In the genomic region with DNA sequence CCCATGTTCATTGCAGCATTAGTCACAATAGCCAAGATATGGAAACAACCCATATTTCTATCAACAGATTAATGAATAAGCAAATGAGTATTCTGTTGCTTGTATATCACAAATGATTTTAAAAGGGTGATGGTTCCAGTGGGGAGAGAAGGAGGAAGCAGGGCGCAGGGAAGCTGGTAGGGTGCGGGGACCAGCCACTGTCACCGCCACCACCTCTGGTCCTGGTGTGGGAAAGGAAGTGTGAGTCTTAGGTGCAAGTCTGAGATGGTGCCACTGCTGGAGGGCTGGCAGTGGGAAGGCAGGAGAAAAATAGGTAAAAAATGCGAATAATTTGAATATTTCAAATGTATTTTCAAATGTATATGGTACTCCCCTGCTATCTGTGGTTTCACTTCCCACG, we compare ENCODE assay signal across 3 cellular contexts.
"Had no signal": no experiment of that assay in that cellular context is flagged by ENCODE, and none has a peak within 500 bp of the region (broad histone marks: within the 10 kb centered on the region; RNA-seq: fewer than 3 reads in every experiment).

No MANE protein-coding gene starts in this region.

- ATAC-seq: GM12878 had no signal

- DNase-seq: GDM1, GF-D8 had no signal
